Comparison of ENCODE assay signal across 9 cellular contexts in the genomic region with DNA sequence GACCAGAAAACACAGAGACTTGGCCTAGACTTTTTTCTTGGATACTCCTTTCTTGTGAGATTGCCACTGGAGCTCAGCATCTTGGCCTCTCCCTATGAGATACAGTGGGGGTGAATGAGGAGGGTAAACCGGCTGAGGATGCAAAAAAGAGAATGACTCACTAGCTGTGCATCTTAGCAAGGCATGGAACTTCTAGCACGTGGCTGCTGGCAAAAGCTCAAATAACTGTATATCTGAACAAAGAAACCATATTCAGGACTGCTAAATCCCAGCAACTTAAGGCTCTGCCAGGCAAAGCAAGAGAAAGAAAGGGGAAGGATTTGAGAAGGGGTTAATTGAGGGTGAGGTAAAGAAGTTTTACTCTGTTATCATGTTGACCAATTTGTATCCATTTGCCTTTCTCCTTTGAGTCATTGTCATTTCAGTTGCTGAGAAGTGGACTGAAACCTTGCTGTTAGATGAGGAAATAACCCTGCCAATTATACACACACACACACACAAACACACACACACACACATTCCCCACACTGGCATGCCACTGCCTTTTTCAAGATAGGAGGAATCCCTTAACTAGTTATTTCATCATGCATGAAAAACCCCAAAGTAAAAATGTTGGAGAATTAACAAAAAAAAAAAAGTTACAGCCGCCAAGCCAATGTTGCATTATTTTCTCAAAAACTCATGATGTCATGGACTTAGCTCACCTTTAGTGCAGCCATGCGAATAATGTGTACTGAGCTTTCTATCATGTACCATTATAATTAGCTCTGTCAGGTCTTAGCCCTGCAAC.
DNase-seq lines count a peak whose midpoint lies in the region; TF ChIP-seq lines count a peak whose summit lies in the region.
"Had no signal": no experiment of that assay in that cellular context is flagged by ENCODE, and none has a peak within 500 bp of the region (broad histone marks: within the 10 kb centered on the region; RNA-seq: fewer than 3 reads in every experiment).

No MANE protein-coding gene starts in this region.

- peak overlapping the region; percentile 88 for H2BK15ac ChIP-seq in mesendoderm (replicated peaks; ENCODE audit: low read depth)

- H3K36me3 ChIP-seq in mesendoderm (ENCODE audit: control insufficient read depth, insufficient read depth, low read length) (no peaks in the 10 kb centered on the region), A673 (ENCODE audit: insufficient read depth, low read length, poor library complexity, severe bottlenecking) (no peaks in the 10 kb centered on the region)

- H2AK5ac ChIP-seq in mesendoderm (ENCODE audit: low read length), result no peak overlapping the region

- DNase-seq in AG08395 (ENCODE audit: low spot score), result peak; percentile 79
- DNase-seq in M059J (ENCODE audit: low read depth), result peak; percentile 90
- DNase-seq in brain pericyte (ENCODE audit: low read depth, low spot score), result peak; percentile 50
- DNase-seq in mesendoderm, result peak; percentile 72
- DNase-seq in C1 segment of cervical spinal cord (lab: John Stamatoyannopoulos, UW), result no peak
- DNase-seq in GM10266 (ENCODE audit: extremely low spot score), result no peak
- DNase-seq in A673 (ENCODE audit: low spot score), result no peak
- DNase-seq in NCI-H1417 treated with DMSO at 0.1 percent for 48 hours (lab: John Stamatoyannopoulos, UW), result no peak
- DNase-seq: activated T-cell treated with anti-CD3 and anti-CD28 coated beads, Interleukin-2, amount 50 U/mL, for 48 hours had no signal

- no peak overlapping the region for H4K8ac ChIP-seq in mesendoderm (ENCODE audit: low read depth, low read length)

- H3K79me2 ChIP-seq in mesendoderm (ENCODE audit: control insufficient read depth, insufficient read depth, low read length), result no peaks in the 10 kb centered on the region

- no peak overlapping the region for H4K5ac ChIP-seq in mesendoderm (ENCODE audit: low read length)

- H3K9me3 ChIP-seq in A673 (ENCODE audit: low read depth, low read length, poor library complexity, severe bottlenecking), result no peaks in the 10 kb centered on the region

- BruUV-seq in A673 (replicated peaks; lab: Mats Ljungman, UMichigan), result no TSS peak

- no peak overlapping the region for H3K56ac ChIP-seq in mesendoderm (ENCODE audit: low read length)

- TF ChIP-seq CTCF in GM10266 (IDR thresholded peaks at IDR 0.05; ENCODE audit: control insufficient read depth, insufficient read depth, low read depth, missing control alignments), result no peak
- no peak for TF ChIP-seq CTCF in A673 (conservative IDR thresholded peaks at IDR 0.05; ENCODE audit: low read depth, low read length)

- H3K4me2 ChIP-seq in mesendoderm (ENCODE audit: low read length), result no peak overlapping the region

- H2BK120ac ChIP-seq in mesendoderm (ENCODE audit: low read depth, low read length), result no peak overlapping the region

- H2BK5ac ChIP-seq in mesendoderm (ENCODE audit: low read length), result no peak overlapping the region

- WGBS in mesendoderm (ENCODE audit: extremely low coverage, insufficient coverage, low lambda C conversion rate), result no CpG with 5 or more reads among the region's 4 CpGs

- intact Hi-C loops in A673 (cut with micrococcal nuclease; ENCODE audit: unreplicated experiment), result no loop called here

- H3K4me3 ChIP-seq in mesendoderm (ENCODE audit: low read length) (no peak overlapping the region), A673 (ENCODE audit: low read depth, low read length, poor library complexity, severe bottlenecking) (no peak overlapping the region)

- H3K27ac ChIP-seq in mesendoderm (ENCODE audit: low read depth, low read length), result no peak overlapping the region
- no peak overlapping the region for H3K27ac ChIP-seq in A673 (ENCODE audit: low read depth, low read length, poor library complexity, severe bottlenecking)

- H3K4ac ChIP-seq in mesendoderm (ENCODE audit: low read depth, low read length), result no peak overlapping the region

- no peak overlapping the region for H3K9ac ChIP-seq in mesendoderm (ENCODE audit: low read length)

- no peak overlapping the region for H3K23ac ChIP-seq in mesendoderm (ENCODE audit: low read length)

- peak overlapping the region; percentile 68 for H3K18ac ChIP-seq in mesendoderm (ENCODE audit: low read length)

- peaks cover 18% of the 10 kb centered on the region for H3K4me1 ChIP-seq in mesendoderm (ENCODE audit: control insufficient read depth, low read depth, low read length)
- no peaks in the 10 kb centered on the region for H3K4me1 ChIP-seq in A673 (ENCODE audit: insufficient read depth, low read length, poor library complexity, severe bottlenecking)

- no peaks in the 10 kb centered on the region for H3K79me1 ChIP-seq in mesendoderm (ENCODE audit: low read length)

- POLR2A ChIA-PET in A673 (lab: Charles Lee; ENCODE audit: low non-redundant PET), result interaction anchor here (0.7 kb wide), 1 partner anchor 1162 kb away, joined by 6 read pairs; no protein-coding TSS in a partner anchor

- CTCF ChIA-PET in A673 (lab: Charles Lee), result no interaction called here

- H3K27me3 ChIP-seq in mesendoderm (ENCODE audit: insufficient read depth, low read length, poor library complexity), result no peaks in the 10 kb centered on the region
- no peaks in the 10 kb centered on the region for H3K27me3 ChIP-seq in A673 (replicated peaks; ENCODE audit: insufficient read depth, low read depth, low read length, poor library complexity)

Comparison
In these comparisons a context has a peak if more than half of its experiments do, and no peak if none do; other contexts are left out.
1. DNase-seq: peak in AG08395 (single experiment), M059J (single experiment), brain pericyte (single experiment) and mesendoderm (single experiment); none in C1 segment of cervical spinal cord (0 of 14), GM10266 (single experiment), A673 (single experiment) and NCI-H1417 treated with DMSO at 0.1 percent for 48 hours (single experiment).